ENCODE assay signal across 1 cellular context in genomic region chr15:89496155-89497098, GRCh38.
A peak's percentile ranks its signal among the peaks of the same experiment; 100 is the strongest.
TF ChIP-seq lines count a peak whose summit lies in the region.

TSS of gene RHCG (minus strand) at chr15:89496583. CDS start at chr15:89496544, 39 bp downstream.

TF ChIP-seq in H1, 55 proteins besides CTCF, POLR2A, EP300 and RAD21 (continued from another document):
- TF ChIP-seq SRF (IDR thresholded peaks at IDR 0.05; ENCODE audit: low read depth, low read length) (no peak), KDM4A (IDR thresholded peaks at IDR 0.05; ENCODE audit: low read depth, low read length, severe bottlenecking) (peak; percentile 86), USF2 (IDR thresholded peaks at IDR 0.05; ENCODE audit: low read length) (peak; percentile 81), RBBP5 (IDR thresholded peaks at IDR 0.05; ENCODE audit: borderline replicate concordance, low read depth, low read length) (no peak), KDM5A (IDR thresholded peaks at IDR 0.05; ENCODE audit: low read length) (no peak), BACH1 (IDR thresholded peaks at IDR 0.05; ENCODE audit: low read length) (0 out of 2 replicates have a peak, but pooled peaks have one; percentile 21), TCF12 (IDR thresholded peaks at IDR 0.05; ENCODE audit: low read depth, low read length) (0 out of 2 replicates have a peak, but pooled peaks have one; percentile 16), MAX (IDR thresholded peaks at IDR 0.05) (peak; percentile 83), SP1 (IDR thresholded peaks at IDR 0.05; ENCODE audit: low read depth, low read length) (0 out of 2 replicates have a peak, but pooled peaks have one; percentile 9), TAF1 (IDR thresholded peaks at IDR 0.05; ENCODE audit: low read depth, low read length) (peak; percentile 79), GTF2F1 (IDR thresholded peaks at IDR 0.05; ENCODE audit: borderline replicate concordance, low read depth, low read length) (no peak), TEAD4 (IDR thresholded peaks at IDR 0.05; ENCODE audit: low read depth, low read length) (peak; percentile 11; the same call in 1 of the 2 replicates), SP4 (IDR thresholded peaks at IDR 0.05; ENCODE audit: low read length) (0 out of 2 replicates have a peak, but pooled peaks have one; percentile 41), CBX5 (IDR thresholded peaks at IDR 0.05; ENCODE audit: low read depth, low read length) (no peak), RFX5 (IDR thresholded peaks at IDR 0.05; ENCODE audit: borderline replicate concordance, low read depth, low read length) (no peak), BCL11A (IDR thresholded peaks at IDR 0.05; ENCODE audit: low read depth in 2 of 2, low read length in 2 of 2) (no peak), YY1 (IDR thresholded peaks at IDR 0.05; ENCODE audit: low read depth, low read length) (peak; percentile 46; the same call in 1 of the 2 replicates), SIN3A (conservative IDR thresholded peaks at IDR 0.05 in 1 of 2, IDR thresholded peaks at IDR 0.05 in 1 of 2; ENCODE audit: low read depth in 1 of 2, low read length in 2 of 2) (peak in 1 of 2 experiments; percentile 40; a peak in 1 of 4 replicates), EZH2 (IDR thresholded peaks at IDR 0.05; ENCODE audit: low read depth, low read length, severe bottlenecking) (peak; percentile 41), TBP (IDR thresholded peaks at IDR 0.05; ENCODE audit: low read depth, low read length) (peak; percentile 62; the same call in 1 of the 2 replicates), SUZ12 (IDR thresholded peaks at IDR 0.05; ENCODE audit: low read length) (peak; percentile 49; the same call in 1 of the 2 replicates), HDAC2 (IDR thresholded peaks at IDR 0.05; ENCODE audit: borderline replicate concordance in 1 of 2, low read depth in 2 of 2, low read length in 2 of 2) (peak in 1 of 2 experiments; percentile 41; a peak in 1 of 4 replicates), TAF7 (optimal IDR thresholded peaks at IDR 0.05; ENCODE audit: borderline replicate concordance, low read depth, low read length) (peak; percentile 82), CEBPB (IDR thresholded peaks at IDR 0.05; ENCODE audit: low read depth, low read length) (no peak), SIRT6 (IDR thresholded peaks at IDR 0.05; ENCODE audit: low read length) (no peak), E2F6 (IDR thresholded peaks at IDR 0.05) (peak; percentile 44; the same call in 1 of the 2 replicates), HDAC6 (IDR thresholded peaks at IDR 0.05; ENCODE audit: low read depth, low read length) (no peak), GABPA (IDR thresholded peaks at IDR 0.05; ENCODE audit: borderline replicate concordance, insufficient read depth, low read length) (no peak), EGR1 (IDR thresholded peaks at IDR 0.05; ENCODE audit: borderline replicate concordance, low read depth, low read length) (0 out of 2 replicates have a peak, but pooled peaks have one; percentile 16), CBX8 (IDR thresholded peaks at IDR 0.05; ENCODE audit: borderline replicate concordance, low read depth, low read length) (no peak), ASH2L (IDR thresholded peaks at IDR 0.05; ENCODE audit: low read length) (peak; percentile 72), RNF2 (IDR thresholded peaks at IDR 0.05; ENCODE audit: borderline replicate concordance, low read depth, low read length, missing control alignments, poor library complexity, severe bottlenecking) (no peak)
- TF ChIP-seq, protein P1, sequence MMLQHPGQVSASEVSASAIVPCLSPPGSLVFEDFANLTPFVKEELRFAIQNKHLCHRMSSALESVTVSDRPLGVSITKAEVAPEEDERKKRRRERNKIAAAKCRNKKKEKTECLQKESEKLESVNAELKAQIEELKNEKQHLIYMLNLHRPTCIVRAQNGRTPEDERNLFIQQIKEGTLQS (IDR thresholded peaks at IDR 0.05; ENCODE audit: insufficient read depth, low read depth, low read length) = no peak
- TF ChIP-seq, protein P2, sequence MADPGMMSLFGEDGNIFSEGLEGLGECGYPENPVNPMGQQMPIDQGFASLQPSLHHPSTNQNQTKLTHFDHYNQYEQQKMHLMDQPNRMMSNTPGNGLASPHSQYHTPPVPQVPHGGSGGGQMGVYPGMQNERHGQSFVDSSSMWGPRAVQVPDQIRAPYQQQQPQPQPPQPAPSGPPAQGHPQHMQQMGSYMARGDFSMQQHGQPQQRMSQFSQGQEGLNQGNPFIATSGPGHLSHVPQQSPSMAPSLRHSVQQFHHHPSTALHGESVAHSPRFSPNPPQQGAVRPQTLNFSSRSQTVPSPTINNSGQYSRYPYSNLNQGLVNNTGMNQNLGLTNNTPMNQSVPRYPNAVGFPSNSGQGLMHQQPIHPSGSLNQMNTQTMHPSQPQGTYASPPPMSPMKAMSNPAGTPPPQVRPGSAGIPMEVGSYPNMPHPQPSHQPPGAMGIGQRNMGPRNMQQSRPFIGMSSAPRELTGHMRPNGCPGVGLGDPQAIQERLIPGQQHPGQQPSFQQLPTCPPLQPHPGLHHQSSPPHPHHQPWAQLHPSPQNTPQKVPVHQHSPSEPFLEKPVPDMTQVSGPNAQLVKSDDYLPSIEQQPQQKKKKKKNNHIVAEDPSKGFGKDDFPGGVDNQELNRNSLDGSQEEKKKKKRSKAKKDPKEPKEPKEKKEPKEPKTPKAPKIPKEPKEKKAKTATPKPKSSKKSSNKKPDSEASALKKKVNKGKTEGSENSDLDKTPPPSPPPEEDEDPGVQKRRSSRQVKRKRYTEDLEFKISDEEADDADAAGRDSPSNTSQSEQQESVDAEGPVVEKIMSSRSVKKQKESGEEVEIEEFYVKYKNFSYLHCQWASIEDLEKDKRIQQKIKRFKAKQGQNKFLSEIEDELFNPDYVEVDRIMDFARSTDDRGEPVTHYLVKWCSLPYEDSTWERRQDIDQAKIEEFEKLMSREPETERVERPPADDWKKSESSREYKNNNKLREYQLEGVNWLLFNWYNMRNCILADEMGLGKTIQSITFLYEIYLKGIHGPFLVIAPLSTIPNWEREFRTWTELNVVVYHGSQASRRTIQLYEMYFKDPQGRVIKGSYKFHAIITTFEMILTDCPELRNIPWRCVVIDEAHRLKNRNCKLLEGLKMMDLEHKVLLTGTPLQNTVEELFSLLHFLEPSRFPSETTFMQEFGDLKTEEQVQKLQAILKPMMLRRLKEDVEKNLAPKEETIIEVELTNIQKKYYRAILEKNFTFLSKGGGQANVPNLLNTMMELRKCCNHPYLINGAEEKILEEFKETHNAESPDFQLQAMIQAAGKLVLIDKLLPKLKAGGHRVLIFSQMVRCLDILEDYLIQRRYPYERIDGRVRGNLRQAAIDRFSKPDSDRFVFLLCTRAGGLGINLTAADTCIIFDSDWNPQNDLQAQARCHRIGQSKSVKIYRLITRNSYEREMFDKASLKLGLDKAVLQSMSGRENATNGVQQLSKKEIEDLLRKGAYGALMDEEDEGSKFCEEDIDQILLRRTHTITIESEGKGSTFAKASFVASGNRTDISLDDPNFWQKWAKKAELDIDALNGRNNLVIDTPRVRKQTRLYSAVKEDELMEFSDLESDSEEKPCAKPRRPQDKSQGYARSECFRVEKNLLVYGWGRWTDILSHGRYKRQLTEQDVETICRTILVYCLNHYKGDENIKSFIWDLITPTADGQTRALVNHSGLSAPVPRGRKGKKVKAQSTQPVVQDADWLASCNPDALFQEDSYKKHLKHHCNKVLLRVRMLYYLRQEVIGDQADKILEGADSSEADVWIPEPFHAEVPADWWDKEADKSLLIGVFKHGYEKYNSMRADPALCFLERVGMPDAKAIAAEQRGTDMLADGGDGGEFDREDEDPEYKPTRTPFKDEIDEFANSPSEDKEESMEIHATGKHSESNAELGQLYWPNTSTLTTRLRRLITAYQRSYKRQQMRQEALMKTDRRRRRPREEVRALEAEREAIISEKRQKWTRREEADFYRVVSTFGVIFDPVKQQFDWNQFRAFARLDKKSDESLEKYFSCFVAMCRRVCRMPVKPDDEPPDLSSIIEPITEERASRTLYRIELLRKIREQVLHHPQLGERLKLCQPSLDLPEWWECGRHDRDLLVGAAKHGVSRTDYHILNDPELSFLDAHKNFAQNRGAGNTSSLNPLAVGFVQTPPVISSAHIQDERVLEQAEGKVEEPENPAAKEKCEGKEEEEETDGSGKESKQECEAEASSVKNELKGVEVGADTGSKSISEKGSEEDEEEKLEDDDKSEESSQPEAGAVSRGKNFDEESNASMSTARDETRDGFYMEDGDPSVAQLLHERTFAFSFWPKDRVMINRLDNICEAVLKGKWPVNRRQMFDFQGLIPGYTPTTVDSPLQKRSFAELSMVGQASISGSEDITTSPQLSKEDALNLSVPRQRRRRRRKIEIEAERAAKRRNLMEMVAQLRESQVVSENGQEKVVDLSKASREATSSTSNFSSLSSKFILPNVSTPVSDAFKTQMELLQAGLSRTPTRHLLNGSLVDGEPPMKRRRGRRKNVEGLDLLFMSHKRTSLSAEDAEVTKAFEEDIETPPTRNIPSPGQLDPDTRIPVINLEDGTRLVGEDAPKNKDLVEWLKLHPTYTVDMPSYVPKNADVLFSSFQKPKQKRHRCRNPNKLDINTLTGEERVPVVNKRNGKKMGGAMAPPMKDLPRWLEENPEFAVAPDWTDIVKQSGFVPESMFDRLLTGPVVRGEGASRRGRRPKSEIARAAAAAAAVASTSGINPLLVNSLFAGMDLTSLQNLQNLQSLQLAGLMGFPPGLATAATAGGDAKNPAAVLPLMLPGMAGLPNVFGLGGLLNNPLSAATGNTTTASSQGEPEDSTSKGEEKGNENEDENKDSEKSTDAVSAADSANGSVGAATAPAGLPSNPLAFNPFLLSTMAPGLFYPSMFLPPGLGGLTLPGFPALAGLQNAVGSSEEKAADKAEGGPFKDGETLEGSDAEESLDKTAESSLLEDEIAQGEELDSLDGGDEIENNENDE (IDR thresholded peaks at IDR 0.05; ENCODE audit: insufficient replicate concordance, low read length) = no peak
